Comparison of ENCODE assay signal across 1 cellular context in the genomic region with DNA sequence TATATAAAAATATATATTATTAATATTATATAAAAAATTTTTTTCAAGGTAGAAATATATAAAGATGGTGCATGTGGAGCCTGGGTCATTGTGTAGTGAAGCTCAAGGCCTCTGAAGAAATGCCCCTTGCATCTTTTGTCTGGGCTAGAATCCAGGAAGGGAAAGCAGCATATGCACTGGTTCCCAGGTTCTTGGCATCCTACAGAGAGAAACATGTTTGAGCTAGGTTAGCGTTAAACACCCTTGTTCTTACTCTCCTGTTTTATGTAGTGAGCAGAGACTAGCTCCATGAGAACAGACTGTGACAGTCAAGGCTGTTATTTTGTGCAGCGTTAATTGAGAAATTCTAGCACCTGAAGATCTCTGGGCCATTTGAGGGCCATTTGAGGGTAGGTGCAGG.
TF ChIP-seq lines count a peak whose summit lies in the region.

No MANE protein-coding gene starts in this region.

TF ChIP-seq in H1, 55 proteins besides CTCF, POLR2A, EP300 and RAD21 (continued from another document):
- TF ChIP-seq RBBP5 (IDR thresholded peaks at IDR 0.05; ENCODE audit: borderline replicate concordance, low read depth, low read length), result no peak
